ENCODE assay signal across 8 cellular contexts in genomic region chr7:39950473-39951155, GRCh38. TPM values are rescaled to one million over a fixed set of nuclear protein-coding genes. Genes with fewer than 3 reads are reported as not detected.
DNase-seq lines count a peak whose midpoint lies in the region; ATAC-seq and TF ChIP-seq lines count a peak whose summit lies in the region.

No MANE protein-coding gene starts in this region.

- CTCF ChIA-PET in WTC11 (lab: Charles Lee): interaction anchor here (1.0 to 3.2 kb wide), 3 partner anchors 55 to 370 kb away, joined by 3 to 17 read pairs (median 3); no protein-coding TSS in a partner anchor

- POLR2A ChIA-PET in WTC11 (lab: Charles Lee): interaction anchor here (0.6 to 1.0 kb wide), 4 partner anchors 9 to 217 kb away, joined by 3 to 4 read pairs (median 4); no protein-coding TSS in a partner anchor

- peaks cover 4% of the 10 kb centered on the region; the same call in 1 of the 2 replicates for H3K9me3 Mint-ChIP-seq in WTC11

- DNase-seq in EL (peak; percentile 52), HL-60 (ENCODE audit: low read depth in 1 of 2, low spot score in 1 of 2) (peak; percentile 28 to 41), WTC11 (ENCODE audit: low spot score) (peak; percentile 38), cardiac fibroblast (ENCODE audit: low read depth in 2 of 2) (peak; percentile 49 to 56), kidney epithelial cell (ENCODE audit: low read depth) (no peak), NCI-H1694 treated with DMSO at 0.1 percent for 48 hours (lab: John Stamatoyannopoulos, UW) (no peak)
- peak; percentile 9 to 33 for DNase-seq in stimulated activated CD4-positive, alpha-beta T cell treated with anti-CD3 and anti-CD28 coated beads, Interleukin-15, amount 100 ng/mL, for 1 hour (ENCODE audit: low read depth in 1 of 2, low spot score in 1 of 2)

- no peak for ATAC-seq in WTC11
- no peak for ATAC-seq in HG02970 (IDR thresholded peaks at IDR 0.05; ENCODE audit: low FRiP score, unreplicated experiment)

- H3K27ac Mint-ChIP-seq in WTC11: no peak overlapping the region

- H3K27me3 Mint-ChIP-seq in WTC11 (ENCODE audit: low read depth): no peaks in the 10 kb centered on the region

- H3K4me1 Mint-ChIP-seq in WTC11: peaks cover 31% of the 10 kb centered on the region

- H3K27me3 ChIP-seq in HL-60 (ENCODE audit: insufficient read depth, poor library complexity, severe bottlenecking) (no peaks in the 10 kb centered on the region), kidney epithelial cell (ENCODE audit: control insufficient read depth, insufficient read depth, low read length) (no peaks in the 10 kb centered on the region)

- no peaks in the 10 kb centered on the region for H3K36me3 Mint-ChIP-seq in WTC11

- peak overlapping the region; percentile 69 for H3K4me3 ChIP-seq in HL-60 (replicated peaks; ENCODE audit: insufficient read depth, low read length)
- peak overlapping the region; percentile 87 for H3K4me3 ChIP-seq in cardiac fibroblast (replicated peaks in 1 of 2; ENCODE audit: low read depth in 2 of 2, low read length in 2 of 2)
- peak overlapping the region; percentile 67 for H3K4me3 ChIP-seq in kidney epithelial cell (ENCODE audit: low read depth, low read length)

- no peak for TF ChIP-seq CTCF in HL-60 (IDR thresholded peaks at IDR 0.05; ENCODE audit: insufficient read depth, low read length)
- TF ChIP-seq CTCF in WTC11 (IDR thresholded peaks at IDR 0.05): no peak
- TF ChIP-seq CTCF in cardiac fibroblast (IDR thresholded peaks at IDR 0.05; ENCODE audit: low read depth, low read length): no peak
- TF ChIP-seq CTCF in kidney epithelial cell (IDR thresholded peaks at IDR 0.05; ENCODE audit: insufficient read depth, low read length, poor library complexity, severe bottlenecking): no peak

- H3K4me3 Mint-ChIP-seq in WTC11: peak overlapping the region; percentile 98

- H3K27ac ChIP-seq in HL-60 (replicated peaks): peak overlapping the region; percentile 99

- H3K36me3 ChIP-seq in kidney epithelial cell (ENCODE audit: control insufficient read depth, insufficient read depth, low read length): no peaks in the 10 kb centered on the region

TF ChIP-seq in WTC11, 78 proteins besides CTCF, POLR2A, EP300 and RAD21:
- no peak for TF ChIP-seq IRF2 (CRISPR knock-in tag; IDR thresholded peaks at IDR 0.05; ENCODE audit: borderline replicate concordance, low read depth)
- TF ChIP-seq RELA (CRISPR knock-in tag; IDR thresholded peaks at IDR 0.05; ENCODE audit: borderline replicate concordance): peak; percentile 47; the same call in 1 of the 2 replicates
- TF ChIP-seq, protein P1, sequence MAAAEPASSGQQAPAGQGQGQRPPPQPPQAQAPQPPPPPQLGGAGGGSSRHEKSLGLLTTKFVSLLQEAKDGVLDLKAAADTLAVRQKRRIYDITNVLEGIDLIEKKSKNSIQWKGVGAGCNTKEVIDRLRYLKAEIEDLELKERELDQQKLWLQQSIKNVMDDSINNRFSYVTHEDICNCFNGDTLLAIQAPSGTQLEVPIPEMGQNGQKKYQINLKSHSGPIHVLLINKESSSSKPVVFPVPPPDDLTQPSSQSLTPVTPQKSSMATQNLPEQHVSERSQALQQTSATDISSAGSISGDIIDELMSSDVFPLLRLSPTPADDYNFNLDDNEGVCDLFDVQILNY (CRISPR knock-in tag; IDR thresholded peaks at IDR 0.05): 0 out of 2 replicates have a peak, but pooled peaks have one; percentile 17
- TF ChIP-seq ZBTB21 (CRISPR knock-in tag; IDR thresholded peaks at IDR 0.05; ENCODE audit: borderline replicate concordance): no peak
- TF ChIP-seq NFE2L1 (CRISPR knock-in tag; IDR thresholded peaks at IDR 0.05): 0 out of 2 replicates have a peak, but pooled peaks have one; percentile 18
- no peak for TF ChIP-seq GRHL2 (CRISPR knock-in tag; IDR thresholded peaks at IDR 0.05; ENCODE audit: insufficient replicate concordance, severe bottlenecking)
- TF ChIP-seq, protein P2, sequence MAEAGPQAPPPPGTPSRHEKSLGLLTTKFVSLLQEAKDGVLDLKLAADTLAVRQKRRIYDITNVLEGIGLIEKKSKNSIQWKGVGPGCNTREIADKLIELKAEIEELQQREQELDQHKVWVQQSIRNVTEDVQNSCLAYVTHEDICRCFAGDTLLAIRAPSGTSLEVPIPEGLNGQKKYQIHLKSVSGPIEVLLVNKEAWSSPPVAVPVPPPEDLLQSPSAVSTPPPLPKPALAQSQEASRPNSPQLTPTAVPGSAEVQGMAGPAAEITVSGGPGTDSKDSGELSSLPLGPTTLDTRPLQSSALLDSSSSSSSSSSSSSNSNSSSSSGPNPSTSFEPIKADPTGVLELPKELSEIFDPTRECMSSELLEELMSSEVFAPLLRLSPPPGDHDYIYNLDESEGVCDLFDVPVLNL (CRISPR knock-in tag; IDR thresholded peaks at IDR 0.05; ENCODE audit: borderline replicate concordance, low read depth): peak; percentile 42; the same call in 1 of the 2 replicates
- peak; percentile 19; the same call in 1 of the 2 replicates for TF ChIP-seq KAT7 (CRISPR knock-in tag; IDR thresholded peaks at IDR 0.05; ENCODE audit: borderline replicate concordance)
- TF ChIP-seq TCF7 (CRISPR knock-in tag; IDR thresholded peaks at IDR 0.05; ENCODE audit: low read depth): 0 out of 2 replicates have a peak, but pooled peaks have one; percentile 65
TF ChIP-seq in WTC11: peak in this region for 6.

RNA-seq across cellular contexts. Expression of gene CDK13, which starts 0.6 kb away (rescaled TPM):
- total RNA-seq in WTC11 (2021): 38.9 to 41.0 TPM (median 39.2 TPM) in 3 replicates
- total RNA-seq in kidney epithelial cell: 49.4 and 49.8 TPM in 2 replicates

Comparison
In these comparisons a context has a peak if more than half of its experiments do, and no peak if none do; other contexts are left out.
1. DNase-seq: peak in EL (single experiment), HL-60 (2 of 2), WTC11 (single experiment), cardiac fibroblast (2 of 2) and stimulated activated CD4-positive, alpha-beta T cell treated with anti-CD3 and anti-CD28 coated beads, Interleukin-15, amount 100 ng/mL, for 1 hour (2 of 2); none in kidney epithelial cell (single experiment) and NCI-H1694 treated with DMSO at 0.1 percent for 48 hours (single experiment).
2. Peak in every context shown above with its lines, with median percentiles within 50 percentile points of each other: H3K4me3 ChIP-seq.